Comparison of ENCODE assay signal across 8 cellular contexts in genomic region chr14:80959448-80960006, GRCh38. TPM values are rescaled to one million over a fixed set of nuclear protein-coding genes. Genes with fewer than 3 reads are reported as not detected.
A peak's percentile ranks its signal among the peaks of the same experiment; 100 is the strongest.
DNase-seq lines count a peak whose midpoint lies in the region; ATAC-seq, FAIRE-seq and TF ChIP-seq lines count a peak whose summit lies in the region.

No MANE protein-coding gene starts in this region.

- H3K9me3 ChIP-seq in keratinocyte (ENCODE audit: control insufficient read depth, low read depth, low read length), result no peaks in the 10 kb centered on the region
- no peaks in the 10 kb centered on the region for H3K9me3 ChIP-seq in vagina

- H3K27ac ChIP-seq in keratinocyte (ENCODE audit: control insufficient read depth, insufficient read depth, low read length) (no peak overlapping the region), vagina (no peak overlapping the region)

- DNase-seq in GM10248 (ENCODE audit: extremely low spot score), result peak; percentile 55
- no peak for DNase-seq in keratinocyte (ENCODE audit: low read depth, low spot score)
- no peak for DNase-seq in SK-N-DZ (ENCODE audit: low spot score)
- no peak for DNase-seq in vagina (ENCODE audit: extremely low spot score in 2 of 2)
- DNase-seq in occipital lobe (lab: John Stamatoyannopoulos, UW), result no peak

- H3K4me2 ChIP-seq in keratinocyte (ENCODE audit: control insufficient read depth, extremely low read depth, insufficient read depth, low read depth, low read length), result no peak overlapping the region

- CTCF ChIA-PET in GM10248 (lab: Yijun Ruan, JAX), result interaction anchor here (1.0 to 12.0 kb wide), 4 partner anchors 26 to 211 kb away, joined by 4 to 132 read pairs (median 8); no protein-coding TSS in a partner anchor

- ATAC-seq in GM21367 (IDR thresholded peaks at IDR 0.05; ENCODE audit: unreplicated experiment), result peak; percentile 98
- peak; percentile 97 for ATAC-seq in HG03571 (IDR thresholded peaks at IDR 0.05; ENCODE audit: unreplicated experiment)
- peak; percentile 85 to 91 for ATAC-seq in activated CD4-positive, CD25-positive, alpha-beta regulatory T cell treated with anti-CD3 and anti-CD28 coated beads, Interleukin-2, amount 50 U/mL, for 24 hours

- H3K79me2 ChIP-seq in keratinocyte (ENCODE audit: control insufficient read depth, insufficient read depth, low read length), result no peaks in the 10 kb centered on the region

- peak overlapping the region; percentile 56 for H2AFZ ChIP-seq in keratinocyte (ENCODE audit: control insufficient read depth, low read length)

- no peak for TF ChIP-seq CTCF in GM10248 (IDR thresholded peaks at IDR 0.05; ENCODE audit: control extremely low read depth, extremely low read depth, low read depth, missing control alignments)
- TF ChIP-seq CTCF in keratinocyte (optimal IDR thresholded peaks at IDR 0.05 in 1 of 3, IDR thresholded peaks at IDR 0.05 in 1 of 3, conservative IDR thresholded peaks at IDR 0.05 in 1 of 3; ENCODE audit: extremely low read depth in 1 of 3, insufficient read depth in 2 of 3, low read length in 3 of 3), result no peak
- TF ChIP-seq CTCF in vagina (IDR thresholded peaks at IDR 0.05), result no peak

- dilution Hi-C loops in keratinocyte (cut with MboI; ENCODE audit: extremely low pct_ligation_motif_present, low sequenced_read_pairs), result no loop called here

- POLR2A ChIA-PET in GM10248 (lab: Yijun Ruan, JAX), result no interaction called here

- H3K36me3 ChIP-seq in keratinocyte (ENCODE audit: control insufficient read depth in 2 of 2, extremely low read depth in 1 of 2, insufficient read depth in 2 of 2, low read length in 2 of 2) (no peaks in the 10 kb centered on the region), vagina (no peaks in the 10 kb centered on the region)

- no peak for TF ChIP-seq POLR2A in vagina (IDR thresholded peaks at IDR 0.05)

- H3K9me1 ChIP-seq in keratinocyte (ENCODE audit: control insufficient read depth, extremely low read depth, insufficient read depth, low read length), result no peaks in the 10 kb centered on the region

- H3K9ac ChIP-seq in keratinocyte (ENCODE audit: control insufficient read depth, extremely low read depth, insufficient read depth, low read length), result no peak overlapping the region

- H3K4me1 ChIP-seq in keratinocyte (ENCODE audit: control insufficient read depth, extremely low read depth, insufficient read depth, low read length) (peaks cover 3% of the 10 kb centered on the region), vagina (peaks cover 8% of the 10 kb centered on the region)

- H3K4me3 ChIP-seq in keratinocyte (ENCODE audit: control insufficient read depth in 2 of 3, extremely low read depth in 1 of 3, insufficient read depth in 2 of 3, low read depth in 1 of 3, low read length in 3 of 3), result no peak overlapping the region
- no peak overlapping the region for H3K4me3 ChIP-seq in vagina

- H3K27me3 ChIP-seq in keratinocyte (ENCODE audit: control insufficient read depth, extremely low read depth, insufficient read depth, low read length) (peaks cover 8% of the 10 kb centered on the region), vagina (no peaks in the 10 kb centered on the region)

- no peaks in the 10 kb centered on the region for H4K20me1 ChIP-seq in keratinocyte (ENCODE audit: control insufficient read depth, extremely low read depth, insufficient read depth, low read length)

- FAIRE-seq in keratinocyte (lab: Jason Lieb, UNC), result peak; percentile 17

- intact Hi-C loops in vagina (cut with DNase I), result no loop called here

RNA-seq across cellular contexts. Expression of gene TSHR, which starts 4.1 kb away (rescaled TPM):
- 0.03 TPM in 1 of 3 replicates, not detected in the others for polyA plus RNA-seq in keratinocyte
- polyA plus RNA-seq in keratinocyte (2011; ENCODE audit: low read depth), result not detected
- not detected in 2 replicates for polyA plus RNA-seq in keratinocyte (2011; cell fraction: cytosol; rRNA removed)
- polyA plus RNA-seq in keratinocyte (2011; cell fraction: nucleus; rRNA removed), result not detected in 2 replicates
- polyA plus RNA-seq in keratinocyte (2012; ENCODE audit: low replicate concordance), result 0.13 TPM in 1 of 2 replicates, not detected in the other
- not detected in 3 replicates for polyA minus RNA-seq in keratinocyte
- not detected for polyA minus RNA-seq in keratinocyte (2011; cell fraction: cytosol; rRNA and poly(A)+ RNA removed)
- polyA minus RNA-seq in keratinocyte (2011; cell fraction: nucleus; rRNA and poly(A)+ RNA removed), result not detected in 2 replicates
- 0.20 and 0.58 TPM in 2 replicates for polyA plus RNA-seq in SK-N-DZ (2014; cell fraction: cytosol; rRNA removed)
- polyA plus RNA-seq in SK-N-DZ (2014; cell fraction: nucleus; rRNA removed), result 3.1 and 4.0 TPM in 2 replicates
- total RNA-seq in vagina (not detected), occipital lobe (under 0.01 TPM)

RNA-seq across cellular contexts. Expression of gene CEP128, which starts 18.0 kb away (rescaled TPM):
- polyA plus RNA-seq in keratinocyte, result 1.0 to 2.9 TPM (median 2.6 TPM) in 3 replicates
- 3.3 TPM for polyA plus RNA-seq in keratinocyte (2011; ENCODE audit: low read depth)
- 1.0 and 1.6 TPM in 2 replicates for polyA plus RNA-seq in keratinocyte (2011; cell fraction: cytosol; rRNA removed)
- 2.7 and 3.0 TPM in 2 replicates for polyA plus RNA-seq in keratinocyte (2011; cell fraction: nucleus; rRNA removed)
- polyA plus RNA-seq in keratinocyte (2012; ENCODE audit: low replicate concordance), result 1.3 and 3.4 TPM in 2 replicates
- 3.8 to 14.1 TPM (median 5.2 TPM) in 3 replicates for polyA minus RNA-seq in keratinocyte
- 0.96 TPM for polyA minus RNA-seq in keratinocyte (2011; cell fraction: cytosol; rRNA and poly(A)+ RNA removed)
- polyA minus RNA-seq in keratinocyte (2011; cell fraction: nucleus; rRNA and poly(A)+ RNA removed), result 4.6 and 14.4 TPM in 2 replicates
- polyA plus RNA-seq in SK-N-DZ (2014; cell fraction: cytosol; rRNA removed), result 2.9 and 3.5 TPM in 2 replicates
- polyA plus RNA-seq in SK-N-DZ (2014; cell fraction: nucleus; rRNA removed), result 9.0 and 10.2 TPM in 2 replicates
- 6.6 TPM for total RNA-seq in vagina
- 38.2 TPM for total RNA-seq in occipital lobe
